ENCODE assay signal across 8 cellular contexts in the genomic region with DNA sequence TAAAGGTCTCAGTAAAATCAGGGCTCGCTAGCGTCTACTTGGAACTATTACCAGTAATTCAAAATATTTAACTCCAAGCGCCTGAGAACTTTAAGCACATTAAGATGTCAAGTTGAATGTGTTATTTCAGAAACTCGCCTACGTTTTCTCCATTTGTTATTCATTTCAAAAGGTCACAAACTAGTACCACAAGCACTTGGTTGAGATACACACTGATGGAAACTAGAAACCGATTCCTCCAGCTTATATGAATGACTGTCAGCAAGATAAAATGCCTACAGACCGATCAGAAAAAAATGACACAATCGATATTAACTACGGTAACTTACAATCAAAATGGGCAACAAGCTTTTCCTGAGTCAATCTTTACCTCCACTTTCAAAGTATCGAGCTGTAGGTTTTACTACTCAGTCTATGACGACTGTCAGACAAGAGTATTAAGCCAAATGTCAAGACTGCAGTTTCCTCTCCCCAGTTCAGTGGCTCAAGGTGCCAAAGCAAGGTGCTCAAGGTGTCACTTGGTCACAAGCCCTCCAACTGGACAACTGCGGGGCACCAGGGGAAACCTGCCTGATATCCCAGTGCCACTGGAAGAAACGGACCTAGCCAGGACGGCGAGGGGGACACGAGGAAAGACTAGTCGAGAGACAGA. TPM values are rescaled to one million over a fixed set of nuclear protein-coding genes. Genes with fewer than 3 reads are reported as not detected.
DNase-seq lines count a peak whose midpoint lies in the region; ATAC-seq and TF ChIP-seq lines count a peak whose summit lies in the region.

No MANE protein-coding gene starts in this region.

- CTCF ChIA-PET in CD4-positive, alpha-beta T cell (lab: Charles Lee), result interaction anchor here (1.2 to 1.4 kb wide), 2 partner anchors 50 to 57 kb away, joined by 3 read pairs; no protein-coding TSS in a partner anchor

- peaks cover 42% of the 10 kb centered on the region for H3K36me3 Mint-ChIP-seq in CD4-positive, alpha-beta T cell (ENCODE audit: low read depth)
- H3K36me3 Mint-ChIP-seq in IgD-negative memory B cell, result no peaks in the 10 kb centered on the region

- peaks cover 20 to 24% of the 10 kb centered on the region in 2 donors for H3K4me1 ChIP-seq in mucosa of rectum (ENCODE audit: control insufficient read depth in 2 of 2, insufficient read depth in 2 of 2, low read length in 2 of 2)

- peaks cover 42% of the 10 kb centered on the region for H3K4me1 Mint-ChIP-seq in CD4-positive, alpha-beta T cell (ENCODE audit: low read depth)
- H3K4me1 Mint-ChIP-seq in IgD-negative memory B cell, result peaks cover 28 to 32% (median 30%) of the 10 kb centered on the region in 3 donors

- H3K27me3 ChIP-seq in CD4-positive, alpha-beta T cell (ENCODE audit: control insufficient read depth, insufficient read depth, low read length), result peaks cover 30% of the 10 kb centered on the region
- peaks cover 31% of the 10 kb centered on the region for H3K27me3 ChIP-seq in brain microvascular endothelial cell (replicated peaks)
- peaks cover 27% of the 10 kb centered on the region in 2 donors for H3K27me3 ChIP-seq in mucosa of rectum (ENCODE audit: control insufficient read depth in 2 of 2, insufficient read depth in 2 of 2, low read length in 2 of 2)

- POLR2A ChIA-PET in CD4-positive, alpha-beta T cell (lab: Charles Lee), result interaction anchor here (0.8 to 1.8 kb wide), 3 partner anchors 8 to 197 kb away, joined by 3 to 10 read pairs (median 3); a partner anchor contains a TSS

- H3K27me3 Mint-ChIP-seq in CD4-positive, alpha-beta T cell, result peaks cover 28% of the 10 kb centered on the region
- H3K27me3 Mint-ChIP-seq in IgD-negative memory B cell, result peaks cover 22% of the 10 kb centered on the region

- in situ Hi-C loops in brain microvascular endothelial cell (cut with HindIII; ENCODE audit: low pct_ligation_motif_present, low sequenced_read_pairs), result no loop called here

- peak overlapping the region; percentile 91 for H3K27ac Mint-ChIP-seq in CD4-positive, alpha-beta T cell
- H3K27ac Mint-ChIP-seq in IgD-negative memory B cell, result peak overlapping the region; percentile 88 to 95 (median 94)

- peaks cover 14% of the 10 kb centered on the region for H3K36me3 ChIP-seq in brain microvascular endothelial cell (replicated peaks)
- peaks cover 9 to 16% of the 10 kb centered on the region in 2 donors for H3K36me3 ChIP-seq in mucosa of rectum (ENCODE audit: control insufficient read depth in 2 of 2, insufficient read depth in 2 of 2, low read length in 2 of 2)

- no peaks in the 10 kb centered on the region for H3K9me3 Mint-ChIP-seq in CD4-positive, alpha-beta T cell
- no peaks in the 10 kb centered on the region for H3K9me3 Mint-ChIP-seq in IgD-negative memory B cell

- peak overlapping the region; percentile 80 to 92 for H3K9ac ChIP-seq in mucosa of rectum (ENCODE audit: low read depth in 1 of 2, low read length in 2 of 2)

- DNase-seq in CD4-positive, alpha-beta T cell, result no peak
- DNase-seq in brain microvascular endothelial cell (no peak), DMS114 treated with DMSO at 0.1 percent for 48 hours (lab: John Stamatoyannopoulos, UW; ENCODE audit: unreplicated experiment) (no peak), AG08396 (ENCODE audit: low spot score) (no peak), NCI-H2227 treated with DMSO at 0.1 percent for 48 hours (lab: John Stamatoyannopoulos, UW) (no peak), NCI-H1092 (lab: John Stamatoyannopoulos, UW) (no peak)

- intact Hi-C loops in CD4-positive, alpha-beta T cell (cut with DNase I, micrococcal nuclease), result loop anchor here in 1 of 2 experiments (1.0 kb wide), 2 partner anchors 33 to 282 kb away; a partner anchor contains a TSS

- H3K4me3 ChIP-seq in brain microvascular endothelial cell (ENCODE audit: low read depth, low read length) (peak overlapping the region; percentile 96), mucosa of rectum (ENCODE audit: low read length in 2 of 2) (peak overlapping the region; percentile 89 to 97)

- no peak for TF ChIP-seq CTCF in CD4-positive, alpha-beta T cell (IDR thresholded peaks at IDR 0.05)
- TF ChIP-seq CTCF in brain microvascular endothelial cell (IDR thresholded peaks at IDR 0.05; ENCODE audit: low read depth, low read length, missing control alignments), result no peak

- ATAC-seq in CD4-positive, alpha-beta T cell (ENCODE audit: poor library complexity), result peak; percentile 17

- H3K4me3 Mint-ChIP-seq in CD4-positive, alpha-beta T cell, result peak overlapping the region; percentile 95
- H3K4me3 Mint-ChIP-seq in IgD-negative memory B cell, result peak overlapping the region; percentile 93 to 97 (median 96)

- H3K27ac ChIP-seq in CD4-positive, alpha-beta T cell (ENCODE audit: low read depth, low read length), result peak overlapping the region; percentile 70
- H3K27ac ChIP-seq in brain microvascular endothelial cell (peak overlapping the region; percentile 78), mucosa of rectum (ENCODE audit: low read depth in 2 of 2, low read length in 2 of 2) (peak overlapping the region; percentile 50 to 72)

- no peaks in the 10 kb centered on the region for H3K9me3 ChIP-seq in CD4-positive, alpha-beta T cell (ENCODE audit: control insufficient read depth, low read length)
- no peaks in the 10 kb centered on the region for H3K9me3 ChIP-seq in mucosa of rectum (ENCODE audit: control insufficient read depth in 2 of 2, low read length in 2 of 2)

RNA-seq across cellular contexts. Expression of a gene that starts 0.7 kb away (rescaled TPM):
- 100 to 1,000 TPM; 106 to 108 TPM for total RNA-seq in CD4-positive, alpha-beta T cell
- 58.7 TPM for polyA plus RNA-seq in IgD-negative memory B cell

RNA-seq across cellular contexts. Expression of a gene that starts 3.0 kb away (rescaled TPM):
- total RNA-seq in CD4-positive, alpha-beta T cell, result 1 to 10 TPM in 1 of 2 experiments, under 1 TPM in 1; 0.59 to 1.0 TPM
- polyA plus RNA-seq in IgD-negative memory B cell, result 0.21 TPM

RNA-seq across cellular contexts. Expression of a gene that starts 7.4 kb away (rescaled TPM):
- total RNA-seq in CD4-positive, alpha-beta T cell, result under 1 TPM; 0.69 to 0.98 TPM
- polyA plus RNA-seq in IgD-negative memory B cell, result 1.6 TPM

RNA-seq across cellular contexts. Expression of a gene that starts 32.0 kb away (rescaled TPM):
- total RNA-seq in CD4-positive, alpha-beta T cell, result 10 to 100 TPM; 88.1 to 90.6 TPM
- polyA plus RNA-seq in IgD-negative memory B cell, result 52.7 TPM

RNA-seq across cellular contexts. Expression of a gene that starts 44.5 kb away (rescaled TPM):
- total RNA-seq in CD4-positive, alpha-beta T cell, result under 1 TPM; 0.14 to 0.38 TPM
- not detected for polyA plus RNA-seq in IgD-negative memory B cell
